8 cellular contexts compared by ENCODE assay signal in genomic region chr13:71867101-71867814, GRCh38. TPM values are rescaled to one million over a fixed set of nuclear protein-coding genes. Genes with fewer than 3 reads are reported as not detected.
A peak's percentile ranks its signal among the peaks of the same experiment; 100 is the strongest.
DNase-seq lines count a peak whose midpoint lies in the region; ATAC-seq, FAIRE-seq and TF ChIP-seq lines count a peak whose summit lies in the region.

DACH1 (minus strand) TSS chr13:71867204.

- peak within 1 kb of the TSS; percentile 78 to 89 for H3K4me3 Mint-ChIP-seq in stimulated activated naive B cell treated with anti-CD40 and anti-IgM and Interleukin-4, amounts not matched to agents 10 μg/mL and 1 μg/mL and 100 μg/mL, for 72 hours

- no peak within 1 kb of the TSS for H3K27ac Mint-ChIP-seq in stimulated activated naive B cell treated with anti-CD40 and anti-IgM and Interleukin-4, amounts not matched to agents 10 μg/mL and 1 μg/mL and 100 μg/mL, for 72 hours

- H3K4me1 ChIP-seq in BE2C (peaks cover 9% of the 10 kb centered on the region), SJCRH30 (peaks cover 5% of the 10 kb centered on the region), left lung (peaks cover 0 to 27% of the 10 kb centered on the region in 2 donors)

- H3K27ac ChIP-seq in SJCRH30 (peak within 1 kb of the TSS; percentile 78), dorsolateral prefrontal cortex (peak within 1 kb of the TSS in 44 of 59 donors; percentile 6 to 84 (median 62)), left lung (peak within 1 kb of the TSS; percentile 77 to 86)

- no peaks in the 10 kb centered on the region for H3K9me3 Mint-ChIP-seq in stimulated activated naive B cell treated with anti-CD40 and anti-IgM and Interleukin-4, amounts not matched to agents 10 μg/mL and 1 μg/mL and 100 μg/mL, for 72 hours

- H3K27me3 Mint-ChIP-seq in stimulated activated naive B cell treated with anti-CD40 and anti-IgM and Interleukin-4, amounts not matched to agents 10 μg/mL and 1 μg/mL and 100 μg/mL, for 72 hours = peaks cover 51 to 63% of the 10 kb centered on the region in 2 donors

- intact Hi-C loops in dorsolateral prefrontal cortex (cut with DNase I) = no loop called here
- intact Hi-C loops in left lung (cut with DNase I) = no loop called here

- H3K36me3 Mint-ChIP-seq in stimulated activated naive B cell treated with anti-CD40 and anti-IgM and Interleukin-4, amounts not matched to agents 10 μg/mL and 1 μg/mL and 100 μg/mL, for 72 hours = peaks cover 0 to 2% of the 10 kb centered on the region in 2 donors

- no peaks in the 10 kb centered on the region for H3K36me3 ChIP-seq in BE2C
- H3K36me3 ChIP-seq in SJCRH30 = no peaks in the 10 kb centered on the region
- H3K36me3 ChIP-seq in left lung = no peaks in the 10 kb centered on the region

- in situ Hi-C loops in KBM-7 (cut with MboI; ENCODE audit: low pct_unique_long_range_greater_than_20kb, low sequenced_read_pairs) = no loop called here

- DNase-seq in BE2C (peak; percentile 79), GM19239 (ENCODE audit: insufficient read length, low spot score) (peak; percentile 18), KBM-7 (peak; percentile 75), SJCRH30 (peak; percentile 89 to 93), dorsolateral prefrontal cortex (peak in 2 of 10 donors; percentile 12 to 31), left lung (peak; percentile 63 to 68)
- DNase-seq in stimulated activated naive B cell treated with anti-CD40 and anti-IgM and Interleukin-4, amounts not matched to agents 10 μg/mL and 1 μg/mL and 100 μg/mL, for 72 hours = no peak

- H3K4me3 ChIP-seq in BE2C (ENCODE audit: low read depth, low read length) = peak within 1 kb of the TSS; percentile 96
- peak within 1 kb of the TSS; percentile 93 for H3K4me3 ChIP-seq in SJCRH30
- peak within 1 kb of the TSS; percentile 43 to 81 (median 66) for H3K4me3 ChIP-seq in dorsolateral prefrontal cortex
- peak within 1 kb of the TSS; percentile 56 to 91 for H3K4me3 ChIP-seq in left lung

- TF ChIP-seq CTCF in BE2C (IDR thresholded peaks at IDR 0.05; ENCODE audit: low read depth, low read length) (no peak), dorsolateral prefrontal cortex (IDR thresholded peaks at IDR 0.05 in 54 of 56, conservative IDR thresholded peaks at IDR 0.05 in 2 of 56; ENCODE audit: low read depth in 1 of 56, partially characterized antibody in 56 of 56) (no peak), left lung (IDR thresholded peaks at IDR 0.05) (no peak)

- H3K9me3 ChIP-seq in BE2C = no peaks in the 10 kb centered on the region
- H3K9me3 ChIP-seq in SJCRH30 (replicated peaks) = no peaks in the 10 kb centered on the region
- H3K9me3 ChIP-seq in left lung = no peaks in the 10 kb centered on the region

- peak; percentile 42 for FAIRE-seq in GM19239 (lab: Jason Lieb, UNC)

- ATAC-seq in left lung (peak; percentile 84), GM19035 (IDR thresholded peaks at IDR 0.05; ENCODE audit: unreplicated experiment) (no peak)
- ATAC-seq in stimulated activated naive B cell treated with anti-CD40 and anti-IgM and Interleukin-4, amounts not matched to agents 10 μg/mL and 1 μg/mL and 100 μg/mL, for 72 hours (replicated peaks) = peak; percentile 71 to 75

- peaks cover 20 to 28% of the 10 kb centered on the region in 2 donors for H3K4me1 Mint-ChIP-seq in stimulated activated naive B cell treated with anti-CD40 and anti-IgM and Interleukin-4, amounts not matched to agents 10 μg/mL and 1 μg/mL and 100 μg/mL, for 72 hours

- H3K27me3 ChIP-seq in BE2C (no peaks in the 10 kb centered on the region), SJCRH30 (no peaks in the 10 kb centered on the region), dorsolateral prefrontal cortex (peaks cover 0 to 77% (median 28%) of the 10 kb centered on the region in 45 donors), left lung (peaks cover 9 to 41% of the 10 kb centered on the region in 2 donors)

RNA-seq across cellular contexts. Expression of gene DACH1, which starts in this region (rescaled TPM):
- polyA plus RNA-seq in BE2C (2012; ENCODE audit: insufficient read depth, insufficient read length, low read depth) = 9.6 TPM
- 12.2 and 12.3 TPM in 2 replicates for total RNA-seq in SJCRH30 (2014; rRNA removed; shearing (Covaris generic))
- total RNA-seq in dorsolateral prefrontal cortex (10 to 100 TPM in 7 of 120 experiments, 1 to 10 TPM in 113; 2.0 to 12.6 (median 6.2) TPM), left lung (1 to 10 TPM; 4.6 to 8.1 TPM)
